ENCODE assay signal across 1 cellular context in genomic region chr1:72936151-72936740, GRCh38.
TF ChIP-seq lines count a peak whose summit lies in the region.

No MANE protein-coding gene starts in this region.

TF ChIP-seq in WTC11, 78 proteins besides CTCF, POLR2A, EP300 and RAD21 (continued from another document):
- TF ChIP-seq TEAD1 (CRISPR knock-in tag; IDR thresholded peaks at IDR 0.05): no peak
- no peak for TF ChIP-seq RORB (CRISPR knock-in tag; IDR thresholded peaks at IDR 0.05)
- TF ChIP-seq ZMAT4 (CRISPR knock-in tag; IDR thresholded peaks at IDR 0.05): no peak
- TF ChIP-seq, protein P1, sequence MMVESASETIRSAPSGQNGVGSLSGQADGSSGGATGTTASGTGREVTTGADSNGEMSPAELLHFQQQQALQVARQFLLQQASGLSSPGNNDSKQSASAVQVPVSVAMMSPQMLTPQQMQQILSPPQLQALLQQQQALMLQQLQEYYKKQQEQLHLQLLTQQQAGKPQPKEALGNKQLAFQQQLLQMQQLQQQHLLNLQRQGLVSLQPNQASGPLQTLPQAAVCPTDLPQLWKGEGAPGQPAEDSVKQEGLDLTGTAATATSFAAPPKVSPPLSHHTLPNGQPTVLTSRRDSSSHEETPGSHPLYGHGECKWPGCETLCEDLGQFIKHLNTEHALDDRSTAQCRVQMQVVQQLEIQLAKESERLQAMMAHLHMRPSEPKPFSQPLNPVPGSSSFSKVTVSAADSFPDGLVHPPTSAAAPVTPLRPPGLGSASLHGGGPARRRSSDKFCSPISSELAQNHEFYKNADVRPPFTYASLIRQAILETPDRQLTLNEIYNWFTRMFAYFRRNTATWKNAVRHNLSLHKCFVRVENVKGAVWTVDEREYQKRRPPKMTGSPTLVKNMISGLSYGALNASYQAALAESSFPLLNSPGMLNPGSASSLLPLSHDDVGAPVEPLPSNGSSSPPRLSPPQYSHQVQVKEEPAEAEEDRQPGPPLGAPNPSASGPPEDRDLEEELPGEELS (CRISPR knock-in tag; IDR thresholded peaks at IDR 0.05): no peak
